In genomic region chr2:232363784-232364615, GRCh38 we compare ENCODE assay signal across 1 cellular context.
TF ChIP-seq lines count a peak whose summit lies in the region.

No MANE protein-coding gene starts in this region.

TF ChIP-seq in GM12878, 131 proteins besides CTCF, POLR2A, EP300 and RAD21 (continued from another document):
- no peak for TF ChIP-seq ZBTB33 (IDR thresholded peaks at IDR 0.05)
